ENCODE assay signal across 8 cellular contexts in genomic region chr10:124632566-124632965, GRCh38.
DNase-seq lines count a peak whose midpoint lies in the region; ATAC-seq and TF ChIP-seq lines count a peak whose summit lies in the region.

No MANE protein-coding gene starts in this region.

- no peak for TF ChIP-seq EP300 in esophagus muscularis mucosa (IDR thresholded peaks at IDR 0.05)

- H3K27ac ChIP-seq in heart right ventricle (peak overlapping the region; percentile 31 to 74 (median 63)), esophagus muscularis mucosa (replicated peaks in 1 of 4) (peak overlapping the region in 3 of 4 donors; percentile 10 to 62 (median 46)), psoas muscle (peak overlapping the region; percentile 72)

- H3K9me3 Mint-ChIP-seq in HFFc6: no peaks in the 10 kb centered on the region

- peaks cover 28 to 78% (median 68%) of the 10 kb centered on the region in 9 donors for H3K4me1 ChIP-seq in heart right ventricle
- H3K4me1 ChIP-seq in esophagus muscularis mucosa: peaks cover 54 to 67% (median 58%) of the 10 kb centered on the region in 4 donors
- H3K4me1 ChIP-seq in psoas muscle: peaks cover 50% of the 10 kb centered on the region

- intact Hi-C loops in heart right ventricle (cut with DNase I) (loop anchor here in 6 of 10 donors (5.0 kb wide), 5 partner anchors 40 to 110 kb away; partner anchors contain the start of gene FAM53B (in 4 of the 6)), cardiac septum (cut with DNase I) (loop anchor here (2.0 to 5.0 kb wide), 2 partner anchors 90 to 110 kb away; no protein-coding TSS in a partner anchor), esophagus muscularis mucosa (cut with DNase I) (loop anchor here (5.0 kb wide), 1 partner anchor 110 kb away; the partner anchor contains the start of gene FAM53B), psoas muscle (cut with DNase I) (loop anchor here (2.0 to 5.0 kb wide), 2 partner anchors 108 to 110 kb away; partner anchors contain the start of gene FAM53B (in 1 of the 2))

- ATAC-seq in heart right ventricle (peak in 4 of 8 donors; percentile 4 to 9 (median 6)), psoas muscle (peak; percentile 40 to 58 (median 42))

- no peaks in the 10 kb centered on the region for H3K27me3 Mint-ChIP-seq in HFFc6 (ENCODE audit: insufficient read depth)

- in situ Hi-C loops in G401 (cut with HindIII; ENCODE audit: low sequenced_read_pairs): no loop called here

- H3K36me3 ChIP-seq in heart right ventricle (peaks cover 0 to 7% (median 0%) of the 10 kb centered on the region in 9 donors), esophagus muscularis mucosa (peaks cover 0 to 4% (median 0%) of the 10 kb centered on the region in 4 donors), psoas muscle (ENCODE audit: insufficient read depth in 1 of 2, low read depth in 1 of 2) (no peaks in the 10 kb centered on the region)

- DNase-seq in heart right ventricle (no peak), cardiac septum (ENCODE audit: low spot score) (no peak), esophagus muscularis mucosa (ENCODE audit: extremely low spot score) (no peak), psoas muscle (no peak), HuH-7 (ENCODE audit: low spot score) (no peak), G401 (ENCODE audit: low spot score) (no peak), HFFc6 (no peak), pons (ENCODE audit: low spot score) (no peak)

- H3K27me3 ChIP-seq in heart right ventricle (no peaks in the 10 kb centered on the region), esophagus muscularis mucosa (no peaks in the 10 kb centered on the region), psoas muscle (ENCODE audit: insufficient read depth in 3 of 3, low read length in 2 of 3) (no peaks in the 10 kb centered on the region)

- TF ChIP-seq POLR2A in esophagus muscularis mucosa (IDR thresholded peaks at IDR 0.05; ENCODE audit: low read depth): no peak

- no peaks in the 10 kb centered on the region for H3K36me3 Mint-ChIP-seq in HFFc6 (ENCODE audit: low read depth)

- H3K4me1 Mint-ChIP-seq in HFFc6 (ENCODE audit: low read depth): no peaks in the 10 kb centered on the region

- H3K9me3 ChIP-seq in heart right ventricle (peaks cover 0 to 7% (median 0%) of the 10 kb centered on the region in 11 donors), esophagus muscularis mucosa (no peaks in the 10 kb centered on the region), psoas muscle (no peaks in the 10 kb centered on the region)

- TF ChIP-seq CTCF in heart right ventricle (IDR thresholded peaks at IDR 0.05): no peak
- TF ChIP-seq CTCF in esophagus muscularis mucosa (IDR thresholded peaks at IDR 0.05): no peak
- TF ChIP-seq CTCF in psoas muscle (IDR thresholded peaks at IDR 0.05): no peak
- TF ChIP-seq CTCF in HFFc6 (IDR thresholded peaks at IDR 0.05): no peak

- 68 to 71% methylated on average over 10 of the region's 10 CpGs for WGBS in heart right ventricle, 2 donors
- WGBS in esophagus muscularis mucosa: 75% methylated on average over 10 of the region's 10 CpGs
- WGBS in psoas muscle, 3 donors: 34 to 60% (median 40%) methylated on average over 10 of the region's 10 CpGs

- no peak overlapping the region for H3K4me3 Mint-ChIP-seq in HFFc6

- no peak overlapping the region for H3K27ac Mint-ChIP-seq in HFFc6

- H3K4me3 ChIP-seq in heart right ventricle (no peak overlapping the region), esophagus muscularis mucosa (no peak overlapping the region), psoas muscle (peak overlapping the region; percentile 13)
